Comparison of ENCODE assay signal across 30 cellular contexts in the genomic region with DNA sequence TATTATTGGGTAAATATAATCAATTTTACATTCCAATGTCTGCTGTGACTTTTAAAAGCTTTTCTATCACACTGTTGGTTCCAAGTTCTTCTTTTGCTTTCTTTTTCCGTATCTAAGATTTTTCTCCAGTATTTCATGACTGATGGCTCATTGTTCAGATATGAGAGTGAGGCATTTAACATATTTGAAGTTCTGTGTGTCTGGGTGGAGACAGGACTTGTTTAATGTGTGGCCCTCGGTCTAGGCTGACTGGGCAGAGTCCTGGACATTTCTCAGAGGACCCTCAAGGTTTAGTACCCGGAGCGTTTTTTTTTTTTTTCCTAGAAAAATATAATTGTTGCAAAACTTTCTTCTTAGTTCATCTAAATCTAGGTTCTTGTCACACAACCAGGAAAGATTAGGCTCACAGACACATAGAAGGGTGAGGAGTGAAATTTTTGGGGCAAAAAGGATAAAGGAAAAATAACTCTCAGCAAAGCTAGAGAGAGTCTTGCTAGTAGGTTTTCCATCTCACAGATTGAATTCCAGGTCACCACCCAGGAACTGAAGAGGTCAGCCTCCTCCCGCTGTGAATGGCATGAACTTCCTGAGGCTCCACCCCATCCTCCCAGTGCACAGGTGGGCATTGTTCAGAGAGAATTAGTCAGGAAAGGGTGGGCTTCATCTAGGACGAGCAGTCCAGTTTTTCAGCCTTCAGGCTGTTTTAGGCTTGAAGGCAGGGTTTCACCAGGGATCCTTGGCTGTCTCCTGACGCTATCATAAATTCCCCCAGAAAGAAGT.
A peak's percentile ranks its signal among the peaks of the same experiment; 100 is the strongest.
DNase-seq lines count a peak whose midpoint lies in the region; ATAC-seq, FAIRE-seq and TF ChIP-seq lines count a peak whose summit lies in the region.
"Had no signal": no experiment of that assay in that cellular context is flagged by ENCODE, and none has a peak within 500 bp of the region (broad histone marks: within the 10 kb centered on the region; RNA-seq: fewer than 3 reads in every experiment).

No MANE protein-coding gene starts in this region.

- H2AFZ ChIP-seq in astrocyte (ENCODE audit: low read depth, low read length): no peak overlapping the region
- H2AFZ ChIP-seq: hepatocyte had no signal

- H3K36me3 Mint-ChIP-seq in astrocyte (ENCODE audit: low read depth, unreplicated experiment): no peaks in the 10 kb centered on the region
- H3K36me3 Mint-ChIP-seq: activated naive CD4-positive, alpha-beta T cell treated with anti-CD3 and anti-CD28 coated beads, Interleukin-2, amount 50 U/mL, for 72 hours; immature natural killer cell had no signal

- WGBS in A549 (ENCODE audit: missing lambda C conversion rate): 28% methylated on average over 7 of the region's 7 CpGs

- no peaks in the 10 kb centered on the region for H3K9me3 Mint-ChIP-seq in astrocyte (ENCODE audit: unreplicated experiment)
- H3K9me3 Mint-ChIP-seq: neural crest cell had no signal

- no peak overlapping the region for H3K9ac ChIP-seq in astrocyte (ENCODE audit: low read length)
- H3K9ac ChIP-seq: BLaER1 had no signal

- TF ChIP-seq CTCF in A549 (IDR thresholded peaks at IDR 0.05) (no peak), astrocyte (IDR thresholded peaks at IDR 0.05; ENCODE audit: insufficient read depth, low read depth, low read length) (no peak), GM13976 (IDR thresholded peaks at IDR 0.05; ENCODE audit: borderline replicate concordance, control extremely low read depth, extremely low read depth, insufficient read depth, missing control alignments) (no peak)

- POLR2A ChIA-PET in A549 (lab: Yijun Ruan, JAX): no interaction called here

- TF ChIP-seq EP300 in A549 (IDR thresholded peaks at IDR 0.05): no peak

- H4K20me1 ChIP-seq in astrocyte (ENCODE audit: insufficient read depth, low read length): no peaks in the 10 kb centered on the region
- H4K20me1 ChIP-seq: BLaER1 had no signal

- H3K4me3 ChIP-seq in A549 (no peak overlapping the region), astrocyte (ENCODE audit: insufficient read depth, low read depth, low read length) (no peak overlapping the region)
- H3K4me3 ChIP-seq: BLaER1, hepatocyte, mucosa of descending colon, sigmoid colon, vagina had no signal

- no peaks in the 10 kb centered on the region for H3K27me3 Mint-ChIP-seq in astrocyte (ENCODE audit: low read depth, unreplicated experiment)
- H3K27me3 Mint-ChIP-seq: activated T-helper 17 cell treated with anti-CD3 and anti-CD28 coated beads, Interleukin-2, amount 50 U/mL, for 72 hours; progenitor cell of endocrine pancreas; stimulated activated naive CD8-positive, alpha-beta T cell treated with anti-CD3 and anti-CD28 coated beads, Interleukin-15, Interleukin-2, amounts not matched to agents 100 ng/mL and 50 ng/mL, for 24 hours had no signal

- H3K4me1 ChIP-seq in A549 (no peaks in the 10 kb centered on the region), astrocyte (ENCODE audit: insufficient read depth, low read length) (peaks cover 9% of the 10 kb centered on the region)
- H3K4me1 ChIP-seq: BLaER1, sigmoid colon, vagina had no signal

- H3K79me2 ChIP-seq in astrocyte (ENCODE audit: insufficient read depth, low read length): no peaks in the 10 kb centered on the region
- H3K79me2 ChIP-seq: hepatocyte had no signal

- H3K27ac ChIP-seq in A549 (no peak overlapping the region), astrocyte (ENCODE audit: low read depth, low read length) (no peak overlapping the region)
- H3K27ac ChIP-seq: BLaER1, hepatocyte, sigmoid colon, vagina, VCaP had no signal

- H3K9me3 ChIP-seq in A549 (no peaks in the 10 kb centered on the region), astrocyte (ENCODE audit: insufficient read depth, low read depth, low read length) (no peaks in the 10 kb centered on the region)
- H3K9me3 ChIP-seq: BLaER1, mucosa of descending colon, sigmoid colon, vagina had no signal

- no peaks in the 10 kb centered on the region for H3K27me3 ChIP-seq in astrocyte (ENCODE audit: insufficient read depth, low read length)
- H3K27me3 ChIP-seq: BLaER1, hepatocyte, sigmoid colon, vagina had no signal

- FAIRE-seq in A549 (lab: Jason Lieb, UNC) (no peak), astrocyte (lab: Jason Lieb, UNC) (no peak)
- FAIRE-seq: GM12891 had no signal

- DNase-seq in A549 (ENCODE audit: low read depth in 1 of 2, low spot score in 1 of 2) (no peak), HT-29 (ENCODE audit: low spot score) (peak; percentile 69), astrocyte (ENCODE audit: low read depth) (peak; percentile 37), iris pigment epithelial cell (ENCODE audit: low read depth) (peak; percentile 50), GM13976 (ENCODE audit: low spot score) (no peak), cerebellar cortex (ENCODE audit: low spot score) (no peak)
- DNase-seq: activated CD8-positive, alpha-beta memory T cell treated with anti-CD3 and anti-CD28 coated beads, Interleukin-2, amount 50 U/mL, for 48 hours; effector memory CD4-positive, alpha-beta T cell; HFFc6; immature natural killer cell; left ventricle myocardium superior; mucosa of descending colon; NCI-H1105; NCI-H2029; NCI-H69; sigmoid colon; T-helper 2 cell had no signal

- peak overlapping the region; percentile 93 for H3K27ac Mint-ChIP-seq in astrocyte (ENCODE audit: unreplicated experiment)
- H3K27ac Mint-ChIP-seq: activated naive CD4-positive, alpha-beta T cell treated with anti-CD3 and anti-CD28 coated beads, Interleukin-2, amount 50 U/mL, for 72 hours; activated T-helper 17 cell treated with anti-CD3 and anti-CD28 coated beads, Interleukin-2, amount 50 U/mL, for 72 hours; HFFc6; immature natural killer cell; progenitor cell of endocrine pancreas; stimulated activated naive CD8-positive, alpha-beta T cell treated with anti-CD3 and anti-CD28 coated beads, Interleukin-15, Interleukin-2, amounts not matched to agents 100 ng/mL and 50 ng/mL, for 24 hours had no signal

- peak overlapping the region; percentile 10 for H3K4me3 Mint-ChIP-seq in astrocyte (ENCODE audit: unreplicated experiment)
- H3K4me3 Mint-ChIP-seq: activated T-helper 17 cell treated with anti-CD3 and anti-CD28 coated beads, Interleukin-2, amount 50 U/mL, for 72 hours; HFFc6; immature natural killer cell; neural crest cell; stimulated activated naive CD8-positive, alpha-beta T cell treated with anti-CD3 and anti-CD28 coated beads, Interleukin-15, Interleukin-2, amounts not matched to agents 100 ng/mL and 50 ng/mL, for 24 hours had no signal

- H3K4me2 ChIP-seq in A549 (peak overlapping the region; percentile 14; the same call in 1 of the 3 replicates), astrocyte (ENCODE audit: low read length) (peak overlapping the region; percentile 23)
- H3K4me2 ChIP-seq: BLaER1, hepatocyte had no signal

- H3K36me3 ChIP-seq in astrocyte (ENCODE audit: insufficient read depth, low read length): no peaks in the 10 kb centered on the region
- H3K36me3 ChIP-seq: BLaER1, sigmoid colon, vagina had no signal

- no peak for TF ChIP-seq POLR2A in A549 (IDR thresholded peaks at IDR 0.05; ENCODE audit: low read length)

- ATAC-seq in A549: no peak
- ATAC-seq in HG02973 (IDR thresholded peaks at IDR 0.05; ENCODE audit: unreplicated experiment): no peak
- ATAC-seq in HG03108 (IDR thresholded peaks at IDR 0.05; ENCODE audit: unreplicated experiment): no peak
- ATAC-seq: activated naive CD4-positive, alpha-beta T cell treated with anti-CD3 and anti-CD28 coated beads, Interleukin-2, amount 50 U/mL, for 72 hours; activated T-helper 17 cell treated with anti-CD3 and anti-CD28 coated beads, Interleukin-2, amount 50 U/mL, for 72 hours; esophagus mucosa; left ventricle myocardium superior; mucosa of descending colon had no signal

- H3K4me1 Mint-ChIP-seq in astrocyte (ENCODE audit: low read depth, unreplicated experiment): peaks cover 16% of the 10 kb centered on the region
- H3K4me1 Mint-ChIP-seq: activated T-helper 17 cell treated with anti-CD3 and anti-CD28 coated beads, Interleukin-2, amount 50 U/mL, for 72 hours; immature natural killer cell had no signal

- CTCF ChIA-PET in A549 (lab: Yijun Ruan, JAX): no interaction called here

- no peak for TF ChIP-seq RAD21 in A549 (conservative IDR thresholded peaks at IDR 0.05 in 1 of 2, IDR thresholded peaks at IDR 0.05 in 1 of 2)

- in situ Hi-C loops in GM13976 (cut with MboI; ENCODE audit: low sequenced_read_pairs, unreplicated experiment): no loop called here

TF ChIP-seq in A549, 52 proteins besides CTCF, POLR2A, EP300 and RAD21:
- TF ChIP-seq FOSL2 (IDR thresholded peaks at IDR 0.05) (no peak), FOSL2 (CRISPR knock-in tag; IDR thresholded peaks at IDR 0.05) (no peak), NR3C1 (IDR thresholded peaks at IDR 0.05) (no peak)
TF ChIP-seq in A549: peak in this region for 0.

Comparison
In these comparisons a context has a peak if more than half of its experiments do, and no peak if none do; other contexts are left out.
1. DNase-seq: peak in HT-29 (single experiment), astrocyte (single experiment) and iris pigment epithelial cell (single experiment); none in A549 (0 of 2), GM13976 (single experiment) and cerebellar cortex (single experiment).